Comparison of ENCODE assay signal across 8 cellular contexts in genomic region chr6:53811082-53811481, GRCh38. TPM values are rescaled to one million over a fixed set of nuclear protein-coding genes. Genes with fewer than 3 reads are reported as not detected.
A peak's percentile ranks its signal among the peaks of the same experiment; 100 is the strongest.
DNase-seq lines count a peak whose midpoint lies in the region; ATAC-seq, FAIRE-seq and TF ChIP-seq lines count a peak whose summit lies in the region.

No MANE protein-coding gene starts in this region.

- H3K27ac ChIP-seq in OCI-LY3 (ENCODE audit: low read length), result peak overlapping the region; percentile 73
- H3K27ac ChIP-seq in HepG2 (ENCODE audit: extremely low read length, insufficient read depth, low read length), result no peak overlapping the region

- no peak overlapping the region for H3K27ac Mint-ChIP-seq in activated CD4-positive, alpha-beta memory T cell treated with anti-CD3 and anti-CD28 coated beads for 36 hours
- no peak overlapping the region for H3K27ac Mint-ChIP-seq in activated CD4-positive, alpha-beta memory T cell treated with anti-CD3 and anti-CD28 coated beads, Interleukin-2, amount 10 ng/mL, durations not matched to agents 7 days and 5 days

- H3K36me3 ChIP-seq in OCI-LY3 (replicated peaks; ENCODE audit: low read depth, low read length) (no peaks in the 10 kb centered on the region), HepG2 (replicated peaks in 1 of 2; ENCODE audit: control insufficient read depth in 1 of 2, insufficient read depth in 2 of 2, low read length in 2 of 2) (0 out of 5 replicates have a peak, but pooled peaks cover 3 to 5% of the 10 kb centered on the region in 2 experiments)

- intact Hi-C loops in activated CD4-positive, alpha-beta memory T cell treated with anti-CD3 and anti-CD28 coated beads for 36 hours (cut with micrococcal nuclease), result no loop called here
- intact Hi-C loops in HepG2 (cut with micrococcal nuclease; ENCODE audit: unreplicated experiment), result loop anchor here (2.0 kb wide), 1 partner anchor 14 kb away; no protein-coding TSS in a partner anchor

- H3K27me3 ChIP-seq in OCI-LY3 (ENCODE audit: low read depth, low read length) (no peaks in the 10 kb centered on the region), HepG2 (ENCODE audit: control insufficient read depth in 1 of 2, insufficient read depth in 2 of 2, low read length in 2 of 2) (no peaks in the 10 kb centered on the region)

- DNase-seq in activated CD4-positive, alpha-beta memory T cell treated with anti-CD3 and anti-CD28 coated beads for 36 hours, result peak; percentile 10
- DNase-seq in activated CD4-positive, alpha-beta memory T cell treated with anti-CD3 and anti-CD28 coated beads, Interleukin-2, amount 10 ng/mL, durations not matched to agents 7 days and 5 days, result no peak
- peak; percentile 51 for DNase-seq in HepG2 (ENCODE audit: low spot score)
- no peak for DNase-seq in NCI-H1048 (lab: John Stamatoyannopoulos, UW)
- DNase-seq in D721Med (ENCODE audit: insufficient read length, low spot score), result no peak
- no peak for DNase-seq in HCEC 1CT

- H3K4me2 ChIP-seq in OCI-LY3 (ENCODE audit: low read length) (peak overlapping the region; percentile 85), HepG2 (ENCODE audit: low read depth, low read length) (0 out of 2 replicates have a peak overlapping the region, but pooled peaks have one; percentile 16)

- CTCF ChIA-PET in activated CD4-positive, alpha-beta memory T cell treated with anti-CD3 and anti-CD28 coated beads for 36 hours (lab: Charles Lee), result interaction anchor here (0.6 kb wide), 1 partner anchor 56 kb away, joined by 3 read pairs; no protein-coding TSS in a partner anchor
- CTCF ChIA-PET in activated CD4-positive, alpha-beta memory T cell treated with anti-CD3 and anti-CD28 coated beads, Interleukin-2, amount 10 ng/mL, durations not matched to agents 7 days and 5 days (lab: Charles Lee), result no interaction called here
- CTCF ChIA-PET in HepG2 (lab: Yijun Ruan, JAX; ENCODE audit: low intra/inter-chr PET ratio, low total read pairs), result no interaction called here

- no peaks in the 10 kb centered on the region for H3K4me1 Mint-ChIP-seq in activated CD4-positive, alpha-beta memory T cell treated with anti-CD3 and anti-CD28 coated beads for 36 hours (ENCODE audit: low read depth)
- peaks cover 5% of the 10 kb centered on the region for H3K4me1 Mint-ChIP-seq in activated CD4-positive, alpha-beta memory T cell treated with anti-CD3 and anti-CD28 coated beads, Interleukin-2, amount 10 ng/mL, durations not matched to agents 7 days and 5 days

- no peaks in the 10 kb centered on the region for H4K20me1 ChIP-seq in OCI-LY3 (ENCODE audit: insufficient read depth, low read length)
- H4K20me1 ChIP-seq in HepG2 (ENCODE audit: insufficient read depth, low read length), result peaks cover 30% of the 10 kb centered on the region; the same call in 1 of the 2 replicates

- H3K9me3 ChIP-seq in OCI-LY3 (ENCODE audit: insufficient read depth, low read length) (no peaks in the 10 kb centered on the region), HepG2 (ENCODE audit: low read length) (no peaks in the 10 kb centered on the region)

- H3K79me2 ChIP-seq in OCI-LY3 (ENCODE audit: low read length), result peaks cover 16% of the 10 kb centered on the region; the same call in 1 of the 2 replicates
- H3K79me2 ChIP-seq in HepG2 (ENCODE audit: insufficient read depth, low read length), result peaks cover 74% of the 10 kb centered on the region

- no peak for TF ChIP-seq EP300 in HepG2 (IDR thresholded peaks at IDR 0.05; ENCODE audit: low read depth in 2 of 2, low read length in 2 of 2)
- TF ChIP-seq EP300 in HepG2 (CRISPR knock-in tag; IDR thresholded peaks at IDR 0.05; ENCODE audit: borderline replicate concordance), result no peak

- no peaks in the 10 kb centered on the region for H3K27me3 Mint-ChIP-seq in activated CD4-positive, alpha-beta memory T cell treated with anti-CD3 and anti-CD28 coated beads for 36 hours
- H3K27me3 Mint-ChIP-seq in activated CD4-positive, alpha-beta memory T cell treated with anti-CD3 and anti-CD28 coated beads, Interleukin-2, amount 10 ng/mL, durations not matched to agents 7 days and 5 days, result no peaks in the 10 kb centered on the region

- no peaks in the 10 kb centered on the region for H3K36me3 Mint-ChIP-seq in activated CD4-positive, alpha-beta memory T cell treated with anti-CD3 and anti-CD28 coated beads for 36 hours
- no peaks in the 10 kb centered on the region for H3K36me3 Mint-ChIP-seq in activated CD4-positive, alpha-beta memory T cell treated with anti-CD3 and anti-CD28 coated beads, Interleukin-2, amount 10 ng/mL, durations not matched to agents 7 days and 5 days (ENCODE audit: low read depth)

- peaks cover 57% of the 10 kb centered on the region for H3K4me1 ChIP-seq in OCI-LY3 (ENCODE audit: low read length)
- peaks cover 61% of the 10 kb centered on the region for H3K4me1 ChIP-seq in HepG2 (ENCODE audit: insufficient read depth, low read length)

- H2AFZ ChIP-seq in OCI-LY3 (ENCODE audit: low read depth, low read length) (no peak overlapping the region), HepG2 (ENCODE audit: low read length) (no peak overlapping the region)

- no peak for TF ChIP-seq RAD21 in HepG2 (CRISPR knock-in tag; IDR thresholded peaks at IDR 0.05)

- H3K9me3 Mint-ChIP-seq in activated CD4-positive, alpha-beta memory T cell treated with anti-CD3 and anti-CD28 coated beads for 36 hours, result no peaks in the 10 kb centered on the region
- H3K9me3 Mint-ChIP-seq in activated CD4-positive, alpha-beta memory T cell treated with anti-CD3 and anti-CD28 coated beads, Interleukin-2, amount 10 ng/mL, durations not matched to agents 7 days and 5 days, result no peaks in the 10 kb centered on the region

- TF ChIP-seq CTCF in OCI-LY3 (IDR thresholded peaks at IDR 0.05; ENCODE audit: low read depth, low read length), result no peak
- no peak for TF ChIP-seq CTCF in HepG2 (CRISPR knock-in tag; IDR thresholded peaks at IDR 0.05)
- no peak for TF ChIP-seq CTCF in D721Med (IDR thresholded peaks at IDR 0.05; ENCODE audit: insufficient read depth, missing control alignments)

- peak overlapping the region; percentile 61 for H3K4me3 ChIP-seq in OCI-LY3 (ENCODE audit: low read length)
- no peak overlapping the region for H3K4me3 ChIP-seq in HepG2 (replicated peaks in 1 of 3; ENCODE audit: insufficient read depth in 1 of 3, low read depth in 2 of 3, low read length in 3 of 3)

- in situ Hi-C loops in HepG2 (cut with HindIII; ENCODE audit: extremely low pct_ligation_motif_present, low pct_unique_long_range_greater_than_20kb), result no loop called here

- FAIRE-seq in HepG2 (lab: Jason Lieb, UNC) (no peak), D721Med (lab: Jason Lieb, UNC) (no peak)

- ATAC-seq in HG03064 (IDR thresholded peaks at IDR 0.05; ENCODE audit: low read depth, unreplicated experiment) (peak; percentile 79), HepG2 (peak; percentile 34; the same call in 2 of the 3 replicates)

- 64% methylated on average over 4 of the region's 4 CpGs for WGBS in HepG2 (ENCODE audit: low lambda C conversion rate)

- POLR2A ChIA-PET in activated CD4-positive, alpha-beta memory T cell treated with anti-CD3 and anti-CD28 coated beads for 36 hours (lab: Charles Lee), result no interaction called here
- POLR2A ChIA-PET in activated CD4-positive, alpha-beta memory T cell treated with anti-CD3 and anti-CD28 coated beads, Interleukin-2, amount 10 ng/mL, durations not matched to agents 7 days and 5 days (lab: Charles Lee), result no interaction called here
- POLR2A ChIA-PET in HepG2 (lab: Yijun Ruan, JAX), result interaction anchor here (2.0 kb wide), 1 partner anchor 15 kb away, joined by 13 read pairs; the partner anchor contains the start of gene LRRC1

- H3K9ac ChIP-seq in OCI-LY3 (ENCODE audit: low read length), result peak overlapping the region; percentile 41
- no peak overlapping the region for H3K9ac ChIP-seq in HepG2 (ENCODE audit: insufficient read depth, low read depth, low read length)

- TF ChIP-seq POLR2A in HepG2 (IDR thresholded peaks at IDR 0.05; ENCODE audit: insufficient read depth in 1 of 2, low read depth in 2 of 2, low read length in 2 of 2), result no peak

- H3K4me3 Mint-ChIP-seq in activated CD4-positive, alpha-beta memory T cell treated with anti-CD3 and anti-CD28 coated beads for 36 hours, result no peak overlapping the region
- H3K4me3 Mint-ChIP-seq in activated CD4-positive, alpha-beta memory T cell treated with anti-CD3 and anti-CD28 coated beads, Interleukin-2, amount 10 ng/mL, durations not matched to agents 7 days and 5 days, result no peak overlapping the region

- BruUV-seq in HepG2 (replicated peaks; lab: Mats Ljungman, UMichigan), result no TSS peak

TF ChIP-seq in HepG2, 621 proteins besides CTCF, POLR2A, EP300 and RAD21 (continues in another document):
- TF ChIP-seq IRF2 (CRISPR knock-in tag; IDR thresholded peaks at IDR 0.05) (no peak), ESRRA (CRISPR knock-in tag; IDR thresholded peaks at IDR 0.05; ENCODE audit: low read depth) (no peak), ZKSCAN1 (IDR thresholded peaks at IDR 0.05; ENCODE audit: low read length) (no peak), KDM5B (CRISPR knock-in tag; IDR thresholded peaks at IDR 0.05; ENCODE audit: borderline replicate concordance) (0 out of 2 replicates have a peak, but pooled peaks have one; percentile 20)

RNA-seq across cellular contexts. Expression of gene LRRC1, which starts 16.3 kb away (rescaled TPM):
- total RNA-seq in activated CD4-positive, alpha-beta memory T cell treated with anti-CD3 and anti-CD28 coated beads for 36 hours, result 1 to 10 TPM; 3.2 TPM
- 1 to 10 TPM; 4.0 to 4.1 TPM for total RNA-seq in activated CD4-positive, alpha-beta memory T cell treated with anti-CD3 and anti-CD28 coated beads, Interleukin-2, amount 10 ng/mL, durations not matched to agents 7 days and 5 days
- 27.7 and 31.6 TPM in 2 replicates for total RNA-seq in HepG2 (2016; rRNA removed; fragmentation: Illumina TruSeq; extraction: Trizol)
- 5.6 and 6.2 TPM in 2 replicates for total RNA-seq in HepG2 (2016; cell fraction: cytosol; rRNA removed; fragmentation: Illumina TruSeq; extraction: Trizol; ENCODE audit: low read depth)
- 29.5 and 30.9 TPM in 2 replicates for total RNA-seq in HepG2 (2016; cell fraction: insoluble cytoplasmic fraction; rRNA removed; fragmentation: Illumina TruSeq; extraction: Trizol)
- 15.3 and 17.6 TPM in 2 replicates for total RNA-seq in HepG2 (2016; cell fraction: membrane; rRNA removed; fragmentation: Illumina TruSeq; extraction: Trizol)
- 29.7 and 30.0 TPM in 2 replicates for total RNA-seq in HepG2 (2016; cell fraction: nucleus; rRNA removed; fragmentation: Illumina TruSeq; extraction: Trizol)
- 13.1 and 15.6 TPM in 2 replicates for polyA plus RNA-seq in HepG2 (2011; rRNA removed)
- 9.5 and 12.1 TPM in 2 replicates for polyA plus RNA-seq in HepG2 (2011; cell fraction: cytosol; rRNA removed)
- 20.2 and 23.5 TPM in 2 replicates for polyA plus RNA-seq in HepG2 (2011; cell fraction: nucleus; rRNA removed)
- 12.8 and 20.0 TPM in 2 replicates for polyA plus RNA-seq in HepG2 (2012)
- 2.9 and 3.4 TPM in 2 replicates for polyA plus RNA-seq in HepG2 (2016; cell fraction: cytosol; fragmentation: Illumina TruSeq; extraction: Trizol; ENCODE audit: low read depth)
- 30.2 and 31.3 TPM in 2 replicates for polyA plus RNA-seq in HepG2 (2016; cell fraction: insoluble cytoplasmic fraction; fragmentation: Illumina TruSeq; extraction: Trizol; ENCODE audit: low read depth)
- 8.2 and 8.7 TPM in 2 replicates for polyA plus RNA-seq in HepG2 (2016; cell fraction: membrane; fragmentation: Illumina TruSeq; extraction: Trizol; ENCODE audit: low read depth)
- polyA plus RNA-seq in HepG2 (2016; cell fraction: nucleus; fragmentation: Illumina TruSeq; extraction: Trizol; ENCODE audit: insufficient read depth, low read depth), result 30.0 and 31.5 TPM in 2 replicates
- polyA minus RNA-seq in HepG2 (2011; rRNA and poly(A)+ RNA removed; ENCODE audit: low replicate concordance), result 9.7 and 25.8 TPM in 2 replicates
- polyA minus RNA-seq in HepG2 (2011; cell fraction: cytosol; rRNA and poly(A)+ RNA removed), result 9.8 and 10.7 TPM in 2 replicates
- 32.8 and 35.4 TPM in 2 replicates for polyA minus RNA-seq in HepG2 (2011; cell fraction: nucleus; rRNA and poly(A)+ RNA removed)

Comparison
In these comparisons a context has a peak if more than half of its experiments do, and no peak if none do; other contexts are left out.
1. DNase-seq: peak in activated CD4-positive, alpha-beta memory T cell treated with anti-CD3 and anti-CD28 coated beads for 36 hours (single experiment) and HepG2 (single experiment); none in activated CD4-positive, alpha-beta memory T cell treated with anti-CD3 and anti-CD28 coated beads, Interleukin-2, amount 10 ng/mL, durations not matched to agents 7 days and 5 days (single experiment), NCI-H1048 (single experiment), D721Med (single experiment) and HCEC 1CT (single experiment).